ENCODE assay signal across 14 cellular contexts in the genomic region with DNA sequence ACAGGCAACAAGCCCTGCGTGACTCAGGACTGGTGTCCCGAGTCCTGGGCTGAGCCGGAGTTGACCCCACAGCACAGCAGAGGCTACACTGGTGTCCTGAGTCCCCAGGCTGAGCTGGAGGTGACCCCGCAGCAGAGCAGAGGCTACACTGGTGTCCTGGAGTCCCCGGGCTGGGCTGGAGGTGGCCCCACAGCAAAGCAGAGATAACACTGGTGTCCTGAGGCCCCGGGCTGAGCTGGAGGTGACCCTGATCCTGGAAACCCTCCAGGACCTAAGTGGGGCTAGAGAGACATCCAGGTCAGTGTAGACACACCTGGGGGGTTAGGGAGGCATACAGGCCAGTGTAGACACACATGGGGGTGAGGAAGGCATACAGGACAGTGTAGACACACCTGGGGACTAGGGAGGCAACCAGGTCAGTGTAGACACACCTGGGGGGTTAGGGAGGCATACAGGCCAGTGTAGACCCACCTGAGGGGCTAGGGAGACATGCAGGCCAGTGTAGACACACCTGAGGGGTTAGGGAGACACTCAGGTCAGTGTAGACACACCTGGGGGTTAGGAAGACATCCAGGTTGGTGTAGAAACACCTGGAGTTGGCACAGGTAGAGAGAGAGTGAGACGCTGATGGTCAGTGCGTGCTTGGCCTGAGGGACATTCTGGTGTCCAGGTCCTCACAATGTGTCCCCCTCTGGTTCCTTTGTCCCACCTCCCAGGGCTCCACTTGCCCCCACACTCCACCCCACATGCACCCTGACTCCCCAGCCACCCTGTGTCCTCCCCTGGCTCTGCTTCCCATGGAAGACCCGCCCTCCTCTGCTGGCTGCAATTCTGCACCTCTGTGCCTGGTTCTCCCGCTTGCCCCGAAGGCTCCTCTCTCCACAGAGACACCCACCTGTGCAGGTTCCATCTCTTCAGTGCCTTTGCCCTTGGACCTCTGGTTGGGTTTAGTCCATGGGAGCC.
"Had no signal": no experiment of that assay in that cellular context is flagged by ENCODE, and none has a peak within 500 bp of the region (broad histone marks: within the 10 kb centered on the region; RNA-seq: fewer than 3 reads in every experiment).

No MANE protein-coding gene starts in this region.

- H3K27ac Mint-ChIP-seq: activated CD8-positive, alpha-beta T cell treated with anti-CD3 and anti-CD28 coated beads, Interleukin-2, amount 10 ng/mL, durations not matched to agents 7 days and 5 days; activated naive CD4-positive, alpha-beta T cell treated with anti-CD3 and anti-CD28 coated beads, Interleukin-2, amount 50 U/mL, for 24 hours; T-helper 1 cell treated with Interleukin-12 subunit alpha and Interleukin-12 subunit beta and Interleukin-4 antibody, amounts not matched to agents 30 μg/mL and 1 μg/mL, for 36 hours had no signal

- H3K27ac ChIP-seq: ascending aorta, body of pancreas, PC-9 had no signal

- H3K36me3 ChIP-seq: ascending aorta had no signal

- H3K9me3 Mint-ChIP-seq: activated naive CD4-positive, alpha-beta T cell treated with anti-CD3 and anti-CD28 coated beads, Interleukin-2, amount 50 U/mL, for 24 hours had no signal

- DNase-seq: activated CD4-positive, alpha-beta T cell treated with anti-CD3 and anti-CD28 coated beads for 4 hours; activated CD4-positive, alpha-beta T cell treated with anti-CD3 and anti-CD28 coated beads, Interleukin-2, amount 50 U/mL, for 4 hours; activated CD8-positive, alpha-beta memory T cell treated with anti-CD3 and anti-CD28 coated beads, Interleukin-2, amount 50 U/mL, for 48 hours; activated CD8-positive, alpha-beta T cell treated with anti-CD3 and anti-CD28 coated beads, Interleukin-2, amount 10 ng/mL, durations not matched to agents 7 days and 5 days; activated T-cell treated with anti-CD3 and anti-CD28 coated beads, Interleukin-2, amount 50 U/mL, for 1 hour; body of pancreas; NCI-H187; NCI-H510A treated with DMSO at 0.1 percent for 48 hours; SHP77 treated with DMSO at 0.1 percent for 48 hours had no signal

- ATAC-seq: activated CD4-positive, CD25-positive, alpha-beta regulatory T cell treated with anti-CD3 and anti-CD28 coated beads, Interleukin-2, amount 50 U/mL, for 24 hours; activated CD8-positive, alpha-beta T cell treated with anti-CD3 and anti-CD28 coated beads, Interleukin-2, amount 10 ng/mL, durations not matched to agents 7 days and 5 days; body of pancreas had no signal

- H3K36me3 Mint-ChIP-seq: activated naive CD4-positive, alpha-beta T cell treated with anti-CD3 and anti-CD28 coated beads, Interleukin-2, amount 50 U/mL, for 24 hours had no signal

- H3K4me1 ChIP-seq: ascending aorta, body of pancreas had no signal

- H3K9me3 ChIP-seq: ascending aorta, body of pancreas had no signal

- H3K27me3 ChIP-seq: ascending aorta, body of pancreas had no signal

- H3K4me3 ChIP-seq: ascending aorta, body of pancreas, PC-9 had no signal

- H3K4me1 Mint-ChIP-seq: activated naive CD4-positive, alpha-beta T cell treated with anti-CD3 and anti-CD28 coated beads, Interleukin-2, amount 50 U/mL, for 24 hours had no signal

- H3K4me3 Mint-ChIP-seq: activated CD8-positive, alpha-beta T cell treated with anti-CD3 and anti-CD28 coated beads, Interleukin-2, amount 10 ng/mL, durations not matched to agents 7 days and 5 days; activated naive CD4-positive, alpha-beta T cell treated with anti-CD3 and anti-CD28 coated beads, Interleukin-2, amount 50 U/mL, for 24 hours; T-helper 1 cell treated with Interleukin-12 subunit alpha and Interleukin-12 subunit beta and Interleukin-4 antibody, amounts not matched to agents 30 μg/mL and 1 μg/mL, for 36 hours had no signal
